In the genomic region with DNA sequence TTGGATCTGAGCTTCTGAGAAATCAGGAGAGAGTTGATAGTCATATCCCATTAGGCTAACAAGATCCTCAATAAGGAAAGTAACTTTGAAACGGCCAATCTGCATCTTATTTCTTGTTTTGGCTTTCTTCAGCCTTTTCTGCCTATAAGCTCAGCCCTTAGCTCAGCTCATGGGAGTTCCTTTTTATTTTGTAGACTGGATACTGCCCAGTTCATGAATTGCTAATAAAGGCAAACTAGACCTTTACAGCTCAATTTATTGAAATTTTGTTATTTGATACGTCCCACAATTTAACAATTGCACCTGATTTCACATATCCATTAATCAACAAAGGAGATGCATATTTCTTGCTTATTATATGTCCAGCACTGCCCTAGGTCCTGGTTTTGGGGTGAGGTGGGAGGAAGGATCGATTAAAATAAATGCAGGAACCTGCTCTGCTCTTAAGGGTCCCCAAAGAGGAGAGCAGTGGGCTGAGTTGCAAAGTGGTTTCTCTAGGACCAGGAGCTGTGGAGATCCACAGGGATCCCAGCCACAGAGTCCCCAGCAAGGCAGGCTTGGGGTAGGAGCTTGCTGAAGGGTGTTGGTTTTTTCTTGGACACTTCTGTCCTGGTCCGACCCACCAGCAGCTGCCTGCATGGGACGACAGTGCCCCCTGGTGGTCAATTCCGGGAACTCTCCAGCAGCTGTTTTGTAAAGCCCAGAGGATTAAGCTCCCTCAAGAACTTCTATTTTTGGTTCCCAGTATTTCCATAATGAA, we compare ENCODE assay signal across 8 cellular contexts.
A peak's percentile ranks its signal among the peaks of the same experiment; 100 is the strongest.
DNase-seq lines count a peak whose midpoint lies in the region; ATAC-seq lines count a peak whose summit lies in the region.

No MANE protein-coding gene starts in this region.

- peak; percentile 63 for ATAC-seq in HG02642 (IDR thresholded peaks at IDR 0.05; ENCODE audit: poor library complexity, unreplicated experiment)

- DNase-seq in EL (peak; percentile 74), NCI-H2196 treated with DMSO at 0.1 percent for 48 hours (lab: John Stamatoyannopoulos, UW; ENCODE audit: unreplicated experiment) (peak; percentile 54), caudate nucleus (lab: John Stamatoyannopoulos, UW) (peak; percentile 23 to 96 (median 84)), kidney tubule cell (ENCODE audit: low spot score) (peak; percentile 75), cortex of kidney (lab: John Stamatoyannopoulos, UW) (no peak)
- peak; percentile 68 to 86 (median 77) for DNase-seq in activated CD4-positive, CD25-positive, alpha-beta regulatory T cell (lab: John Stamatoyannopoulos, UW)
- peak; percentile 82 for DNase-seq in stimulated activated CD4-positive, alpha-beta T cell treated with anti-CD3 and anti-CD28 coated beads, Interleukin-1b, Interleukin-23, amount 100 ng/mL, for 48 hours

- peak overlapping the region; percentile 86 for H3K27ac ChIP-seq in caudate nucleus (ENCODE audit: low read depth, low read length)
